ENCODE assay signal across 1 cellular context in genomic region chr2:207624170-207625013, GRCh38.
TF ChIP-seq lines count a peak whose summit lies in the region.

No MANE protein-coding gene starts in this region.

TF ChIP-seq in K562, 482 proteins besides CTCF, POLR2A, EP300 and RAD21 (continued from another document):
- TF ChIP-seq ZBTB49 (CRISPR knock-in tag; IDR thresholded peaks at IDR 0.05; ENCODE audit: borderline replicate concordance) (no peak), YY1 (IDR thresholded peaks at IDR 0.05; ENCODE audit: borderline replicate concordance in 1 of 3, control insufficient read depth in 1 of 3, extremely low read depth in 1 of 3, insufficient read depth in 3 of 3, insufficient read length in 1 of 3, insufficient replicate concordance in 2 of 3, low read depth in 1 of 3, low read length in 2 of 3) (peak in 1 of 3 experiments; percentile 14), ZNF518B (CRISPR knock-in tag; IDR thresholded peaks at IDR 0.05) (no peak), ARID1B (IDR thresholded peaks at IDR 0.05) (no peak), CHD1 (IDR thresholded peaks at IDR 0.05; ENCODE audit: low read length) (peak; percentile 69), HNRNPLL (IDR thresholded peaks at IDR 0.05; ENCODE audit: low read depth, low read length, poor library complexity, severe bottlenecking) (peak; percentile 96), TBP (optimal IDR thresholded peaks at IDR 0.05; ENCODE audit: low read depth, low read length) (peak; percentile 66), ZNF280A (IDR thresholded peaks at IDR 0.05; ENCODE audit: low read depth, partially characterized antibody) (no peak)
